In genomic region chr12:68745904-68746571, GRCh38 we compare ENCODE assay signal across 8 cellular contexts. TPM values are rescaled to one million over a fixed set of nuclear protein-coding genes. Genes with fewer than 3 reads are reported as not detected.
DNase-seq lines count a peak whose midpoint lies in the region; ATAC-seq, FAIRE-seq and TF ChIP-seq lines count a peak whose summit lies in the region.

Gene SLC35E3 (plus strand): TSS chr12:68746176. CDS start chr12:68746378, 202 bp downstream.

- peak within 1 kb of the TSS; percentile 82 for H3K9ac ChIP-seq in OCI-LY1 (ENCODE audit: low read length)

- intact Hi-C loops in mucosa of descending colon (cut with DNase I, micrococcal nuclease), result no loop called here

- no peaks in the 10 kb centered on the region for H3K27me3 ChIP-seq in OCI-LY1 (ENCODE audit: insufficient read depth, low read length)

- FAIRE-seq in D721Med (lab: Jason Lieb, UNC), result no peak

- H3K4me1 ChIP-seq in OCI-LY1 (ENCODE audit: insufficient read depth, low read length, severe bottlenecking) (peaks cover 49% of the 10 kb centered on the region), mucosa of descending colon (ENCODE audit: low read depth) (peaks cover 12% of the 10 kb centered on the region)

- H3K79me2 ChIP-seq in OCI-LY1 (ENCODE audit: insufficient read depth, low read length), result peaks cover 25% of the 10 kb centered on the region

- H3K36me3 ChIP-seq in OCI-LY1 (ENCODE audit: insufficient read depth, low read length) (peaks cover 31% of the 10 kb centered on the region; the same call in 1 of the 2 replicates), mucosa of descending colon (ENCODE audit: low read depth) (no peaks in the 10 kb centered on the region)

- H3K27ac ChIP-seq in OCI-LY1 (ENCODE audit: low read depth, low read length, poor library complexity, severe bottlenecking) (peak within 1 kb of the TSS; percentile 83), epithelial cell of prostate (peak within 1 kb of the TSS; percentile 62)

- TF ChIP-seq CTCF in D721Med (IDR thresholded peaks at IDR 0.05; ENCODE audit: insufficient read depth, missing control alignments), result no peak
- TF ChIP-seq CTCF in OCI-LY1 (IDR thresholded peaks at IDR 0.05; ENCODE audit: low read length), result no peak
- no peak for TF ChIP-seq CTCF in mucosa of descending colon (IDR thresholded peaks at IDR 0.05)

- no peaks in the 10 kb centered on the region for H4K20me1 ChIP-seq in OCI-LY1 (ENCODE audit: insufficient read depth, low read length)

- H3K4me3 ChIP-seq in OCI-LY1 (ENCODE audit: low read depth, low read length, poor library complexity, severe bottlenecking), result peak within 1 kb of the TSS; percentile 81
- peak within 1 kb of the TSS; percentile 54 for H3K4me3 ChIP-seq in mucosa of descending colon

- H3K9me2 ChIP-seq in OCI-LY1 (ENCODE audit: low read depth, low read length), result no peaks in the 10 kb centered on the region

- peak within 1 kb of the TSS; percentile 86 for H3K4me2 ChIP-seq in OCI-LY1 (ENCODE audit: low read length)

- peak; percentile 98 for ATAC-seq in GM21515 (IDR thresholded peaks at IDR 0.05; ENCODE audit: unreplicated experiment)
- ATAC-seq in mucosa of descending colon, result peak; percentile 100

- H2AFZ ChIP-seq in OCI-LY1 (ENCODE audit: low read length), result peak within 1 kb of the TSS; percentile 37

- peak; percentile 59 for DNase-seq in D721Med (ENCODE audit: insufficient read length, low spot score)
- peak; percentile 94 for DNase-seq in HuH-7 (ENCODE audit: low spot score)
- DNase-seq in activated T-cell treated with anti-CD3 and anti-CD28 coated beads for 24 hours (ENCODE audit: low read depth), result peak; percentile 88
- DNase-seq in epithelial cell of prostate (ENCODE audit: low read depth, low spot score), result peak; percentile 29
- DNase-seq in mucosa of descending colon, result peak; percentile 96 to 97 (median 96)
- peak; percentile 66 to 82 for DNase-seq in stimulated activated CD8-positive, alpha-beta memory T cell treated with anti-CD3 and anti-CD28 coated beads, Interleukin-4, amount 100 ng/mL, for 1 hour (ENCODE audit: low read depth in 2 of 2, low spot score in 1 of 2)

- no peaks in the 10 kb centered on the region for H3F3A ChIP-seq in OCI-LY1 (ENCODE audit: insufficient read depth, low read length)

- H3K9me3 ChIP-seq in OCI-LY1 (ENCODE audit: low read length), result no peaks in the 10 kb centered on the region
- H3K9me3 ChIP-seq in mucosa of descending colon, result no peaks in the 10 kb centered on the region

RNA-seq across cellular contexts. Expression of gene SLC35E3, which starts in this region (rescaled TPM):
- 1 to 10 TPM; 5.9 to 8.4 (median 6.5) TPM for total RNA-seq in mucosa of descending colon

Comparison
In these comparisons a context has a peak if more than half of its experiments do, and no peak if none do; other contexts are left out.
1. Peak in every context shown above with its lines: DNase-seq, ATAC-seq, H3K4me3 ChIP-seq and H3K27ac ChIP-seq.
2. DNase-seq: peak in every context shown above with its lines; median percentile 96 in mucosa of descending colon; 94 in HuH-7; 88 in activated T-cell treated with anti-CD3 and anti-CD28 coated beads for 24 hours; 74 in stimulated activated CD8-positive, alpha-beta memory T cell treated with anti-CD3 and anti-CD28 coated beads, Interleukin-4, amount 100 ng/mL, for 1 hour; 59 in D721Med; 29 in epithelial cell of prostate.